ENCODE assay signal across 8 cellular contexts in the genomic region with DNA sequence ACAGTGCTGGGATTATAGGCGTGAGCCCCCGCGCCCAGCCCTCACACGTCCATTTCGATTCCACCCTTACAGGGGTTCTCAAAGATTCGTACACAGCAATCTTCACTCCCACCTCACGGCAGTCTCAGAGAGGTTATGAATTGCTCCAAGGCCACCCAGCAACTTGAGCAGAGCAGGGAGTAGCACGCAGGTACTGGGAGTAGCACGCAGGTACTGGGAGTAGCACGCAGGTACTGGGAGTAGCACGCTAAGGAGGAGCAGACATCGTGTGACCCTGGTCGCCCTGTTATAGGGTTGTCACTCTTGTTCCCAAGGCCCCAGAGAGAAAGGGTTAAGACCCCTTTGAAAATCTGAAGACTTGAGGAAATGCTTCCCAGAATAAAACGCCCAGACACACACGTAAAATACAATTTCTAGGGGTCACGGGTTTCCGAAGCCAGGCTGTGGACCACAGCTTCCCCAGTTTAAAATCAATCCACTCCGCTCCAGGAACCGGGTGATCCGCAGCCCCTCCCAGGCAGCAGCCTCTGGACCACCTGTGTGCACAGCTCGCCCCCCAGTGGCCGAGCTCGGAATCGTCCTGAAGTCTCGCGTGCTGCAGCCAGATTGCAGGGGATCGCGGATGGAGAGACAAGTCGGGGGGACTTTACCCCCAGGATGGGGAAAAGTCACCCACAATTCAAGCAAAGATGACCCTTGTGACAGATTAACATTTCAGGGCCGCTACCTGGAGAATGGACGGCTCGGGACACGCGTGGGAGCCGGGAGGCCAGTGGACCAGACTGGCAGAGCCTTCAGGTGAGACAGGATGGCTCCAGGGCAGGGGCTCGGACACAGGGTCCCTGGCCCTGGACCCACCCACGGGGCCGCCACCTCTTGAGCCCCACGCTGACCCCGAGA.
A peak's percentile ranks its signal among the peaks of the same experiment; 100 is the strongest.
DNase-seq lines count a peak whose midpoint lies in the region; ATAC-seq and TF ChIP-seq lines count a peak whose summit lies in the region.

No MANE protein-coding gene starts in this region.

- H3K4me1 Mint-ChIP-seq in activated T-cell treated with anti-CD3 and anti-CD28 coated beads, Interleukin-2, amount 50 U/mL, for 4 hours (ENCODE audit: low read depth): peaks cover 35% of the 10 kb centered on the region
- peaks cover 66% of the 10 kb centered on the region for H3K4me1 Mint-ChIP-seq in stimulated activated naive CD8-positive, alpha-beta T cell treated with anti-CD3 and anti-CD28 coated beads, Interleukin-15, amount 100 ng/mL, for 72 hours

- H3K9me3 Mint-ChIP-seq in activated T-cell treated with anti-CD3 and anti-CD28 coated beads, Interleukin-2, amount 50 U/mL, for 4 hours: no peaks in the 10 kb centered on the region
- H3K9me3 Mint-ChIP-seq in stimulated activated naive CD8-positive, alpha-beta T cell treated with anti-CD3 and anti-CD28 coated beads, Interleukin-15, amount 100 ng/mL, for 72 hours: peaks cover 5 to 16% of the 10 kb centered on the region in 2 donors

- H4K20me1 ChIP-seq in PC-3 (ENCODE audit: low read length) (no peaks in the 10 kb centered on the region), fibroblast of lung (ENCODE audit: control insufficient read depth, extremely low read depth, insufficient read depth, low read length) (no peaks in the 10 kb centered on the region), neural cell (ENCODE audit: insufficient read depth) (no peaks in the 10 kb centered on the region)

- H3K27me3 ChIP-seq in PC-3 (ENCODE audit: low read length) (no peaks in the 10 kb centered on the region), fibroblast of lung (ENCODE audit: control insufficient read depth, insufficient read depth, low read length) (no peaks in the 10 kb centered on the region), neural cell (ENCODE audit: insufficient read depth, low read depth, low read length) (no peaks in the 10 kb centered on the region)

- peak overlapping the region; percentile 9 for H3K4me3 Mint-ChIP-seq in activated T-cell treated with anti-CD3 and anti-CD28 coated beads, Interleukin-2, amount 50 U/mL, for 4 hours
- peak overlapping the region in 1 of 2 donors; percentile 3 for H3K4me3 Mint-ChIP-seq in stimulated activated naive CD8-positive, alpha-beta T cell treated with anti-CD3 and anti-CD28 coated beads, Interleukin-15, amount 100 ng/mL, for 72 hours

- TF ChIP-seq EP300 in neural cell (conservative IDR thresholded peaks at IDR 0.05; ENCODE audit: poor library complexity, severe bottlenecking): no peak

- peaks cover 6% of the 10 kb centered on the region for H3K27me3 Mint-ChIP-seq in activated T-cell treated with anti-CD3 and anti-CD28 coated beads, Interleukin-2, amount 50 U/mL, for 4 hours (ENCODE audit: low read depth)
- H3K27me3 Mint-ChIP-seq in stimulated activated naive CD8-positive, alpha-beta T cell treated with anti-CD3 and anti-CD28 coated beads, Interleukin-15, amount 100 ng/mL, for 72 hours: peaks cover 39% of the 10 kb centered on the region

- H3F3A ChIP-seq in PC-3 (ENCODE audit: low read length, unreplicated experiment) (peaks cover 7% of the 10 kb centered on the region), neural cell (ENCODE audit: insufficient read depth, low read length, poor library complexity, severe bottlenecking) (no peaks in the 10 kb centered on the region)

- peaks cover 43% of the 10 kb centered on the region for H3K4me1 ChIP-seq in PC-3 (ENCODE audit: insufficient read depth, low read length)
- H3K4me1 ChIP-seq in fibroblast of lung (ENCODE audit: control insufficient read depth, extremely low read depth, insufficient read depth, low read length): peaks cover 19% of the 10 kb centered on the region

- no peak overlapping the region for H3K4me3 ChIP-seq in Jurkat, Clone E6-1 (ENCODE audit: low read length)
- H3K4me3 ChIP-seq in PC-3 (ENCODE audit: low read length) (peak overlapping the region; percentile 37), fibroblast of lung (replicated peaks in 1 of 4; ENCODE audit: control extremely low read depth in 1 of 4, insufficient read depth in 1 of 4, low read depth in 3 of 4, low read length in 4 of 4) (no peak overlapping the region), neural cell (ENCODE audit: low read length) (peak overlapping the region; percentile 25)

- H3K9me2 ChIP-seq in PC-3 (replicated peaks; ENCODE audit: low read length) (no peaks in the 10 kb centered on the region), neural cell (ENCODE audit: insufficient read depth, low read length) (no peaks in the 10 kb centered on the region)

- H2AFZ ChIP-seq in PC-3 (ENCODE audit: low read length): peak overlapping the region; percentile 75
- H2AFZ ChIP-seq in fibroblast of lung (ENCODE audit: low read length): no peak overlapping the region
- H2AFZ ChIP-seq in neural cell (ENCODE audit: low read depth, low read length): no peak overlapping the region

- POLR2A ChIA-PET in PC-3 (lab: Charles Lee; ENCODE audit: unreplicated experiment): no interaction called here

- peak; percentile 99 for TF ChIP-seq RAD21 in neural cell (conservative IDR thresholded peaks at IDR 0.05)

- CTCF ChIA-PET in PC-3 (lab: Charles Lee): interaction anchor here (0.7 to 1.4 kb wide), 2 partner anchors 31 to 739 kb away, joined by 3 to 5 read pairs; no protein-coding TSS in a partner anchor

- H3K9ac ChIP-seq in PC-3 (ENCODE audit: low read length) (no peak overlapping the region), fibroblast of lung (ENCODE audit: insufficient read depth, low read length) (no peak overlapping the region), neural cell (ENCODE audit: low read length) (no peak overlapping the region)

- no TSS peak for BruUV-seq in PC-3 (replicated peaks; lab: Mats Ljungman, UMichigan)

- ATAC-seq in PC-3 (peak; percentile 41), GM21786 (IDR thresholded peaks at IDR 0.05; ENCODE audit: unreplicated experiment) (no peak)
- no peak for ATAC-seq in activated T-cell treated with anti-CD3 and anti-CD28 coated beads, Interleukin-2, amount 50 U/mL, for 4 hours
- ATAC-seq in stimulated activated naive CD8-positive, alpha-beta T cell treated with anti-CD3 and anti-CD28 coated beads, Interleukin-15, amount 100 ng/mL, for 72 hours: no peak

- DNase-seq in D341Med (ENCODE audit: low spot score) (peak; percentile 92), PC-3 (peak; percentile 89), fibroblast of lung (ENCODE audit: low read depth in 2 of 2) (peak; percentile 51 to 66)
- DNase-seq in Jurkat, Clone E6-1 (ENCODE audit: low read depth, low spot score): peak; percentile 56
- peak; percentile 84 for DNase-seq in activated T-cell treated with anti-CD3 and anti-CD28 coated beads, Interleukin-2, amount 50 U/mL, for 4 hours
- DNase-seq in stimulated activated naive CD8-positive, alpha-beta T cell treated with anti-CD3 and anti-CD28 coated beads, Interleukin-15, amount 100 ng/mL, for 72 hours: peak; percentile 81

- no peaks in the 10 kb centered on the region for H3K9me3 ChIP-seq in PC-3 (ENCODE audit: low read length)
- H3K9me3 ChIP-seq in fibroblast of lung (ENCODE audit: control insufficient read depth, insufficient read depth, low read depth, low read length): no peaks in the 10 kb centered on the region
- H3K9me3 ChIP-seq in neural cell (ENCODE audit: low read length): no peaks in the 10 kb centered on the region

- H3K36me3 ChIP-seq in PC-3 (ENCODE audit: low read depth, low read length): no peaks in the 10 kb centered on the region
- no peaks in the 10 kb centered on the region for H3K36me3 ChIP-seq in fibroblast of lung (ENCODE audit: control insufficient read depth, insufficient read depth, low read length)
- no peaks in the 10 kb centered on the region for H3K36me3 ChIP-seq in neural cell (ENCODE audit: insufficient read depth, low read length)

- intact Hi-C loops in PC-3 (cut with micrococcal nuclease): loop anchor here (1.0 to 5.0 kb wide), 2 partner anchors 384 to 735 kb away; no protein-coding TSS in a partner anchor

- H3K4me2 ChIP-seq in PC-3 (ENCODE audit: low read length) (peak overlapping the region; percentile 69), fibroblast of lung (ENCODE audit: extremely low read depth, insufficient read depth, low read length) (peak overlapping the region; percentile 64), neural cell (ENCODE audit: low read length) (no peak overlapping the region)

- peak; percentile 99 for TF ChIP-seq CTCF in PC-3 (conservative IDR thresholded peaks at IDR 0.05; ENCODE audit: low read depth, low read length)
- TF ChIP-seq CTCF in fibroblast of lung (conservative IDR thresholded peaks at IDR 0.05 in 1 of 2, IDR thresholded peaks at IDR 0.05 in 1 of 2; ENCODE audit: low read depth in 1 of 2, low read length in 2 of 2): peak; percentile 92 to 95
- peak; percentile 98 for TF ChIP-seq CTCF in neural cell (IDR thresholded peaks at IDR 0.05; ENCODE audit: poor library complexity, severe bottlenecking)

- no peaks in the 10 kb centered on the region for H3K79me2 ChIP-seq in PC-3 (ENCODE audit: low read length)
- no peaks in the 10 kb centered on the region for H3K79me2 ChIP-seq in fibroblast of lung (ENCODE audit: control insufficient read depth, insufficient read depth, low read length)
- no peaks in the 10 kb centered on the region for H3K79me2 ChIP-seq in neural cell (replicated peaks; ENCODE audit: insufficient read depth, low read length)

- no peak overlapping the region for H3K27ac ChIP-seq in PC-3 (ENCODE audit: low read length)
- H3K27ac ChIP-seq in fibroblast of lung (ENCODE audit: insufficient read depth, low read length): no peak overlapping the region
- H3K27ac ChIP-seq in neural cell (ENCODE audit: low read length): no peak overlapping the region

- H3K36me3 Mint-ChIP-seq in activated T-cell treated with anti-CD3 and anti-CD28 coated beads, Interleukin-2, amount 50 U/mL, for 4 hours (ENCODE audit: insufficient read depth): no peaks in the 10 kb centered on the region

- no peak overlapping the region for H3K27ac Mint-ChIP-seq in stimulated activated naive CD8-positive, alpha-beta T cell treated with anti-CD3 and anti-CD28 coated beads, Interleukin-15, amount 100 ng/mL, for 72 hours

TF ChIP-seq in neural cell, 6 proteins besides CTCF, POLR2A, EP300 and RAD21:
- TF ChIP-seq POLR2AphosphoS5 (IDR thresholded peaks at IDR 0.05): no peak
- TF ChIP-seq SMC3 (conservative IDR thresholded peaks at IDR 0.05; ENCODE audit: poor library complexity): peak; percentile 97

Comparison
In these comparisons a context has a peak if more than half of its experiments do, and no peak if none do; other contexts are left out.
1. H3K4me3 ChIP-seq: peak in PC-3 (single experiment) and neural cell (single experiment); none in Jurkat, Clone E6-1 (single experiment) and fibroblast of lung (0 of 4).
2. Peak in every context shown above with its lines, with median percentiles within 50 percentile points of each other: DNase-seq and CTCF ChIP-seq.